ENCODE assay signal across 1 cellular context in the genomic region with DNA sequence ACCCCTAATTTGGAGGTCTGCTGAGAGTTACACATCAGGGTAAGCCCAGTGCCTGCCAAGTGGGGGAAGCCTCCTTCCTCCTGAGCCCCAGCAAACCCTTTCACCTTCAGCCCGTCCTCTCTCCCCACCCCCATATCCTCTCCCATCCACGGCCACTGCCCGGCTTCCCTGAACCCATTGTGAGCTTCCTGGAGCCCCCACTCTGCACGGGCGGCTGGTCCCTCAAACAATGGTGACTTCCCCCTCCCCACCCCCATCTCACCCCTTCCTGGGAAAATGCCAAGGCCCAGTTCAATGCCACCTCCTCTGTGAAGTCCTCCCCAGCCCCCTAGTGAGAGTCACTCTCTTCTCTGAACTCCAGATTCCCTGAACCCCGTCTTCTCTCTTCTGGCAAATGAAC.
TF ChIP-seq lines count a peak whose summit lies in the region.

No MANE protein-coding gene starts in this region.

TF ChIP-seq in H1, 55 proteins besides CTCF, POLR2A, EP300 and RAD21:
- no peak for TF ChIP-seq ASH2L (IDR thresholded peaks at IDR 0.05; ENCODE audit: low read length)
- no peak for TF ChIP-seq RXRA (IDR thresholded peaks at IDR 0.05; ENCODE audit: insufficient read depth, low read depth, low read length)
- no peak for TF ChIP-seq BCL11A (IDR thresholded peaks at IDR 0.05; ENCODE audit: low read depth in 2 of 2, low read length in 2 of 2)
- TF ChIP-seq SIRT6 (IDR thresholded peaks at IDR 0.05; ENCODE audit: low read length) = no peak
- TF ChIP-seq TAF1 (IDR thresholded peaks at IDR 0.05; ENCODE audit: low read depth, low read length) = no peak
- no peak for TF ChIP-seq HDAC6 (IDR thresholded peaks at IDR 0.05; ENCODE audit: low read depth, low read length)
- no peak for TF ChIP-seq NRF1 (IDR thresholded peaks at IDR 0.05; ENCODE audit: low read depth, low read length)
